Comparison of ENCODE assay signal across 27 cellular contexts in the genomic region with DNA sequence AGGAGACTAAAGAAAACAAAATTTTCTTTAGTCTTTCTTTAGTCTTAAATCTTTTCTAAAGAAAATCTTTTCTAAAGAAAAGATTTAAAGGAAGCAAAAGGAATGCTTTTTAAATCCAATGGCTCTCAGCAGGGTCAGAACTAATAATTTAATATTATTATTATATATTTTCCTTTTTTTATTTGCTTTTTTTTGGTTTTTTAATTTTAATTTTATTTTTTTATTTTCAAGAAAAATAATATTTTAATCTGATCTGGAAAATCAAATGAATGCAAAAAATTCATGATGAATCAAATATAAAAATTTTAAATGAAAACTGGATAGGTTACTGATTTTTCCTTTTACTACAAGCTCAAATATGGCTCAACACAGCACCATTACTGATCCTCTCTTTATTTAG.
A peak's percentile ranks its signal among the peaks of the same experiment; 100 is the strongest.
DNase-seq lines count a peak whose midpoint lies in the region; ATAC-seq, FAIRE-seq and TF ChIP-seq lines count a peak whose summit lies in the region.
"Had no signal": no experiment of that assay in that cellular context is flagged by ENCODE, and none has a peak within 500 bp of the region (broad histone marks: within the 10 kb centered on the region; RNA-seq: fewer than 3 reads in every experiment).

No MANE protein-coding gene starts in this region.

- H3K4me3 ChIP-seq in pancreas = no peak overlapping the region
- H3K4me3 ChIP-seq: A549; BLaER1 treated with 17β-estradiol and CSF1 and Interleukin-3, amounts not matched to agents 10 nM and 100 nM; HAP-1 had no signal

- H3K9me3 ChIP-seq in pancreas = no peaks in the 10 kb centered on the region
- H3K9me3 ChIP-seq: BE2C, HAP-1 had no signal

- H3K4me1 ChIP-seq in pancreas = no peaks in the 10 kb centered on the region
- H3K4me1 ChIP-seq: A549; BE2C; BLaER1 treated with 17β-estradiol and CSF1 and Interleukin-3, amounts not matched to agents 10 nM and 100 nM; HAP-1 had no signal

- no peaks in the 10 kb centered on the region for H3K27me3 ChIP-seq in pancreas
- H3K27me3 ChIP-seq: BE2C; BLaER1 treated with 17β-estradiol and CSF1 and Interleukin-3, amounts not matched to agents 10 nM and 100 nM had no signal

- no peak overlapping the region for H3K4me3 Mint-ChIP-seq in activated CD8-positive, alpha-beta T cell treated with anti-CD3 and anti-CD28 coated beads, Interleukin-2, amount 10 ng/mL, durations not matched to agents 7 days and 5 days
- H3K4me3 Mint-ChIP-seq: CD14-positive monocyte; CD4-positive, alpha-beta T cell; CD8-positive, alpha-beta memory T cell; HFFc6 had no signal

- intact Hi-C loops in pancreas (cut with DNase I) = no loop called here

- H3K4me1 Mint-ChIP-seq in activated CD8-positive, alpha-beta T cell treated with anti-CD3 and anti-CD28 coated beads, Interleukin-2, amount 10 ng/mL, durations not matched to agents 7 days and 5 days (ENCODE audit: low read depth) = no peaks in the 10 kb centered on the region
- H3K4me1 Mint-ChIP-seq: CD14-positive monocyte; CD8-positive, alpha-beta memory T cell had no signal

- DNase-seq in pancreas = no peak
- DNase-seq in activated CD8-positive, alpha-beta T cell treated with anti-CD3 and anti-CD28 coated beads, Interleukin-2, amount 10 ng/mL, durations not matched to agents 7 days and 5 days = no peak
- no peak for DNase-seq in NCI-H1048 (lab: John Stamatoyannopoulos, UW)
- DNase-seq in stimulated activated naive CD8-positive, alpha-beta T cell treated with anti-CD3 and anti-CD28 coated beads, Interleukin-15, Interleukin-2, amounts not matched to agents 100 U/mL and 50 U/mL, for 24 hours = no peak
- DNase-seq in NCI-H1694 treated with DMSO at 0.1 percent for 48 hours (lab: John Stamatoyannopoulos, UW) = no peak
- DNase-seq: ACHN; AML-193; BE2C; CD4-positive, alpha-beta T cell; CD8-positive, alpha-beta memory T cell; DMS 273 treated with DMSO at 0.1 percent for 48 hours; DMS79; EL; GF-D8; GOT3; HFFc6 had no signal

- H3K36me3 Mint-ChIP-seq in activated CD8-positive, alpha-beta T cell treated with anti-CD3 and anti-CD28 coated beads, Interleukin-2, amount 10 ng/mL, durations not matched to agents 7 days and 5 days (ENCODE audit: low read depth) = no peaks in the 10 kb centered on the region
- H3K36me3 Mint-ChIP-seq: CD14-positive monocyte; CD8-positive, alpha-beta memory T cell had no signal

- CTCF ChIA-PET in activated CD8-positive, alpha-beta T cell treated with anti-CD3 and anti-CD28 coated beads, Interleukin-2, amount 10 ng/mL, durations not matched to agents 7 days and 5 days (lab: Charles Lee) = no interaction called here

- ATAC-seq in pancreas = no peak
- no peak for ATAC-seq in activated CD8-positive, alpha-beta T cell treated with anti-CD3 and anti-CD28 coated beads, Interleukin-2, amount 10 ng/mL, durations not matched to agents 7 days and 5 days
- ATAC-seq in stimulated activated naive CD8-positive, alpha-beta T cell treated with anti-CD3 and anti-CD28 coated beads, Interleukin-15, Interleukin-2, amounts not matched to agents 100 U/mL and 50 U/mL, for 24 hours = no peak
- ATAC-seq: A549 had no signal

- no peaks in the 10 kb centered on the region for H3K9me3 Mint-ChIP-seq in activated CD8-positive, alpha-beta T cell treated with anti-CD3 and anti-CD28 coated beads, Interleukin-2, amount 10 ng/mL, durations not matched to agents 7 days and 5 days (ENCODE audit: insufficient read depth)
- H3K9me3 Mint-ChIP-seq: CD4-positive, alpha-beta T cell had no signal

- H3K27ac ChIP-seq in pancreas = no peak overlapping the region
- H3K27ac ChIP-seq: 22Rv1; A549; BLaER1 treated with 17β-estradiol and CSF1 and Interleukin-3, amounts not matched to agents 10 nM and 100 nM had no signal

- no peak overlapping the region for H3K27ac Mint-ChIP-seq in activated CD8-positive, alpha-beta T cell treated with anti-CD3 and anti-CD28 coated beads, Interleukin-2, amount 10 ng/mL, durations not matched to agents 7 days and 5 days
- H3K27ac Mint-ChIP-seq: CD14-positive monocyte; CD4-positive, alpha-beta T cell; CD8-positive, alpha-beta memory T cell had no signal

- POLR2A ChIA-PET in activated CD8-positive, alpha-beta T cell treated with anti-CD3 and anti-CD28 coated beads, Interleukin-2, amount 10 ng/mL, durations not matched to agents 7 days and 5 days (lab: Charles Lee) = no interaction called here

- TF ChIP-seq CTCF in pancreas (IDR thresholded peaks at IDR 0.05) = no peak

- no peaks in the 10 kb centered on the region for H3K36me3 ChIP-seq in pancreas
- H3K36me3 ChIP-seq: BE2C; BLaER1 treated with 17β-estradiol and CSF1 and Interleukin-3, amounts not matched to agents 10 nM and 100 nM; HAP-1 had no signal

- no peaks in the 10 kb centered on the region for H3K27me3 Mint-ChIP-seq in activated CD8-positive, alpha-beta T cell treated with anti-CD3 and anti-CD28 coated beads, Interleukin-2, amount 10 ng/mL, durations not matched to agents 7 days and 5 days (ENCODE audit: low read depth)

- FAIRE-seq in A204.1 (lab: Jason Lieb, UNC) = peak; percentile 70
- FAIRE-seq in TTC549 (lab: Jason Lieb, UNC) = peak; percentile 26
- peak; percentile 88 for FAIRE-seq in endometrium (lab: Jason Lieb, UNC)
- FAIRE-seq in pancreas (lab: Jason Lieb, UNC) = peak; percentile 63
- FAIRE-seq: A549, D721Med, GM12891, H54 had no signal
